ENCODE assay signal across 8 cellular contexts in the genomic region with DNA sequence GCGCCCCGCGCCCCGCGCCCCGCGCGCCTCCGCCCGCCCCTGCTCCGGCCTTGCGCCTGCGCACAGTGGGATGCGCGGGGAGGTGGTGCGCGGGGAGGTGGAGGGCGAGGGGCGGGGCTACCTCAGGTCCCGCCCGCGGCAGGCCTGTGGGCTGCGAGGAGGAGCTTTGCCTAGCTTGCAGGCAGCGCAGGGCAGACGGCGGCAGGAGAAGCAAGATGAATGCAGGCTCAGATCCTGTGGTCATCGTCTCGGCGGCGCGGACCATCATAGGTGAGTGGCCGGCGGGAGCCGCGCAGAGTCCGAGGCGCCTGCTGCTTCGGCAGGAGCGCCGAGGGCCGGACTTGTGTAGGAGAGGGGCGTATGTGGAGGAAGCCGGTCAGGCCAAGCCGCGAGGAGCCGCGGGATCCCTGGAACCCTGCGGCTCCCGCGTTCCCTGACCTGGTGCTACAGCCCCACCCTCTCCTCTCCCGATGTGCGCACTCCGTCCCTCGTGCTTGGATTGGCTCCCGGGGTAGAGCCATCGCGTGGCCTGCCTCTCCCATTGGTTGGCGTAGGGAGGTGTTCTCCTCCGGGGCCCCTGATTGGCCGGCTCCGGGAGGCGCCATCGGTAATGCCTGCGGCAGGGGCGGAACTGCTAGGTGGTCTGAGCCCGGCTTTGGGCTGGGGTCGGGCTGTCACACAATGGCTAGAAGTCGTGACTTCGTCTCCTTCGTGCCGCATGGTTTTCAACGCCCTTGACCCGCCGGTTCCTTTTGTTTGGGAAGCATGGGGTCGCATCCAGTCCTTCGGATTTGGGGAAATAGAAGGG. TPM values are rescaled to one million over a fixed set of nuclear protein-coding genes. Genes with fewer than 3 reads are reported as not detected.
A peak's percentile ranks its signal among the peaks of the same experiment; 100 is the strongest.
DNase-seq lines count a peak whose midpoint lies in the region; ATAC-seq, FAIRE-seq and TF ChIP-seq lines count a peak whose summit lies in the region.

A gene (plus strand): TSS at position 173 of the 808 bp plus-strand sequence. CDS start 43 bp downstream, at position 216.

- intact Hi-C loops in left ventricle myocardium superior (cut with micrococcal nuclease) (no loop called here), psoas muscle (cut with DNase I) (no loop called here)

- no peaks in the 10 kb centered on the region for H3K9me3 Mint-ChIP-seq in T-helper 2 cell treated with Interferon-gamma antibody and Interleukin-4, amounts not matched to agents 5 μg/mL and 100 μg/mL, for 36 hours

- no peaks in the 10 kb centered on the region for H3K9me3 ChIP-seq in psoas muscle

- H3K4me3 Mint-ChIP-seq in T-helper 2 cell treated with Interferon-gamma antibody and Interleukin-4, amounts not matched to agents 5 μg/mL and 100 μg/mL, for 36 hours, result peak within 1 kb of the TSS; percentile 95

- peak; percentile 17 for FAIRE-seq in urothelium cell line (lab: Jason Lieb, UNC)

- peaks cover 55% of the 10 kb centered on the region for H3K36me3 Mint-ChIP-seq in T-helper 2 cell treated with Interferon-gamma antibody and Interleukin-4, amounts not matched to agents 5 μg/mL and 100 μg/mL, for 36 hours (ENCODE audit: low read depth)

- peaks cover 0 to 41% of the 10 kb centered on the region in 2 donors for H3K36me3 ChIP-seq in psoas muscle (ENCODE audit: insufficient read depth in 1 of 2, low read depth in 1 of 2)

- peak within 1 kb of the TSS; percentile 98 for H3K27ac Mint-ChIP-seq in T-helper 2 cell treated with Interferon-gamma antibody and Interleukin-4, amounts not matched to agents 5 μg/mL and 100 μg/mL, for 36 hours

- peak within 1 kb of the TSS; percentile 99 for H3K4me3 ChIP-seq in psoas muscle

- no peaks in the 10 kb centered on the region for H3K27me3 ChIP-seq in psoas muscle (ENCODE audit: insufficient read depth in 3 of 3, low read length in 2 of 3)

- H3K27me3 Mint-ChIP-seq in T-helper 2 cell treated with Interferon-gamma antibody and Interleukin-4, amounts not matched to agents 5 μg/mL and 100 μg/mL, for 36 hours (ENCODE audit: low read depth), result no peaks in the 10 kb centered on the region

- H3K4me1 Mint-ChIP-seq in T-helper 2 cell treated with Interferon-gamma antibody and Interleukin-4, amounts not matched to agents 5 μg/mL and 100 μg/mL, for 36 hours (ENCODE audit: low read depth), result peaks cover 49% of the 10 kb centered on the region

- 0 to 1% (median 0%) methylated on average over 66 to 76 of the region's 76 CpGs for WGBS in psoas muscle, 3 donors

- TF ChIP-seq CTCF in psoas muscle (IDR thresholded peaks at IDR 0.05), result no peak

- H3K4me1 ChIP-seq in psoas muscle, result peaks cover 16% of the 10 kb centered on the region

- H3K27ac ChIP-seq in psoas muscle, result peak within 1 kb of the TSS; percentile 87

- peak; percentile 93 for ATAC-seq in GM18508 (IDR thresholded peaks at IDR 0.05; ENCODE audit: insufficient read depth, unreplicated experiment)
- peak; percentile 98 for ATAC-seq in HG02981 (IDR thresholded peaks at IDR 0.05; ENCODE audit: unreplicated experiment)
- ATAC-seq in left ventricle myocardium superior, result peak; percentile 99
- ATAC-seq in psoas muscle, result peak; percentile 98 to 99 (median 98)

- DNase-seq in NCI-H2029 (lab: John Stamatoyannopoulos, UW) (peak; percentile 96), anterior cingulate cortex (lab: John Stamatoyannopoulos, UW) (peak; percentile 75 to 99 (median 95)), left ventricle myocardium superior (peak; percentile 96), psoas muscle (peak; percentile 95 to 97), urothelium cell line (ENCODE audit: low spot score) (peak; percentile 95)
- peak; percentile 93 for DNase-seq in T-helper 2 cell treated with Interferon-gamma antibody and Interleukin-4, amounts not matched to agents 5 μg/mL and 100 μg/mL, for 36 hours (ENCODE audit: low spot score)

RNA-seq across cellular contexts. Expression of the gene that starts here (rescaled TPM):
- total RNA-seq in left ventricle myocardium superior, result 4.0 TPM
- total RNA-seq in psoas muscle, result 1 to 10 TPM; 2.1 to 3.0 (median 2.6) TPM
- 1 to 10 TPM; 1.8 to 3.0 (median 2.3) TPM for polyA plus RNA-seq in psoas muscle

Comparison
In these comparisons a context has a peak if more than half of its experiments do, and no peak if none do; other contexts are left out.
1. Peak in every context shown above with its lines: DNase-seq, ATAC-seq, H3K4me3 ChIP-seq and H3K27ac ChIP-seq.